In the genomic region with DNA sequence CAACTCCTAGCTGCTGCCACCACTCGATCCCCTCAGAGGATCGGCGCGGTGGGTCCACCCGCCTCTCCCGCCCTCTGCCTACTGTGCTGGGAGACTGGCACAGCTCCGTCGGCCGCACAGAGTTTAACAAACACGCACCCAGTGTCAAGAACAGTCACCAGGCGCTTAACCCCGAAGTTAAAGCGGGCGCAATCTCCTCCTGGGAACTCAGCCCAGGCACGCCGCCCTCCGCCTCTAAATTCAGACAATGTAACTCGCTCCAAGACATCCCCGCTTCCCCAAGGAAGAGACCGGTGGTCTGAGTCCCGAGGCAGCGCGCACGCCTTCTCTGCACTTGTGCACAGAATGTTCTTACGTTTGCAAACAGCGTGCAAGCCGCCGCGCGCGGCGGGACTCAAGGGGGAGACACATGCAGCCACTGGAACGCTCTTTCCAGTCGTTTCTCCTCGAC, we compare ENCODE assay signal across 8 cellular contexts. TPM values are rescaled to one million over a fixed set of nuclear protein-coding genes. Genes with fewer than 3 reads are reported as not detected.
A peak's percentile ranks its signal among the peaks of the same experiment; 100 is the strongest.
DNase-seq lines count a peak whose midpoint lies in the region; ATAC-seq and TF ChIP-seq lines count a peak whose summit lies in the region.

No MANE protein-coding gene starts in this region.

- intact Hi-C loops in sigmoid colon (cut with DNase I), result loop anchor here (5.0 to 10.0 kb wide), 2 partner anchors 205 to 267 kb away; no protein-coding TSS in a partner anchor

- ATAC-seq in GM19023 (IDR thresholded peaks at IDR 0.05; ENCODE audit: unreplicated experiment) (peak; percentile 20), HG03342 (IDR thresholded peaks at IDR 0.05; ENCODE audit: unreplicated experiment) (peak; percentile 26), HG02588 (IDR thresholded peaks at IDR 0.05; ENCODE audit: unreplicated experiment) (no peak)

- H3K27ac ChIP-seq in SJCRH30 (peak overlapping the region; percentile 79), iPS DF 6.9 (ENCODE audit: low read length) (no peak overlapping the region), sigmoid colon (peak overlapping the region in 2 of 4 donors; percentile 60 to 67)

- H3K9me3 ChIP-seq in SJCRH30 (replicated peaks) (no peaks in the 10 kb centered on the region), iPS DF 6.9 (ENCODE audit: control insufficient read depth, insufficient read depth, low read length) (no peaks in the 10 kb centered on the region), sigmoid colon (no peaks in the 10 kb centered on the region)

- TF ChIP-seq POLR2A in sigmoid colon (IDR thresholded peaks at IDR 0.05), result no peak

- no CpG with 5 or more reads among the region's 35 CpGs for WGBS in iPS DF 6.9 (ENCODE audit: insufficient coverage, insufficient read length)
- WGBS in sigmoid colon, 2 donors, result 0 to 1% methylated on average over 35 of the region's 35 CpGs

- peak overlapping the region; percentile 77 for H3K4me3 ChIP-seq in SJCRH30
- peak overlapping the region; percentile 42; the same call in 1 of the 2 replicates for H3K4me3 ChIP-seq in iPS DF 6.9 (ENCODE audit: low read length)
- H3K4me3 ChIP-seq in sigmoid colon, result peak overlapping the region; percentile 20 to 53 (median 42)

- H3K4me1 ChIP-seq in SJCRH30 (peaks cover 37% of the 10 kb centered on the region), iPS DF 6.9 (ENCODE audit: control insufficient read depth, insufficient read depth, low read length) (peaks cover 1% of the 10 kb centered on the region; the same call in 1 of the 2 replicates), sigmoid colon (peaks cover 0 to 39% (median 35%) of the 10 kb centered on the region in 4 donors)

- peaks cover 33% of the 10 kb centered on the region for H3K36me3 ChIP-seq in SJCRH30
- H3K36me3 ChIP-seq in iPS DF 6.9 (ENCODE audit: control insufficient read depth, insufficient read depth, low read length), result no peaks in the 10 kb centered on the region
- no peaks in the 10 kb centered on the region for H3K36me3 ChIP-seq in sigmoid colon

- no peak for TF ChIP-seq CTCF in sigmoid colon (IDR thresholded peaks at IDR 0.05)

- DNase-seq in AG20443 (ENCODE audit: low spot score) (peak; percentile 33), SJCRH30 (peak; percentile 61 to 63), amygdala (lab: John Stamatoyannopoulos, UW) (peak in 34 of 56 donors; percentile 13 to 61 (median 42)), iPS DF 6.9 (ENCODE audit: low read depth, low spot score) (no peak), sigmoid colon (no peak)

- TF ChIP-seq EP300 in sigmoid colon (IDR thresholded peaks at IDR 0.05), result no peak

- H3K27me3 ChIP-seq in SJCRH30 (no peaks in the 10 kb centered on the region), iPS DF 6.9 (ENCODE audit: control insufficient read depth, insufficient read depth, low read length) (peaks cover 13% of the 10 kb centered on the region), sigmoid colon (peaks cover 19 to 87% (median 53%) of the 10 kb centered on the region in 3 donors)

RNA-seq across cellular contexts. Expression of a gene that starts 0.5 kb away (rescaled TPM):
- total RNA-seq in SJCRH30 (2014; rRNA removed; shearing (Covaris generic)), result 161 and 164 TPM in 2 replicates
- 10 to 100 TPM in 1 of 4 donors, 1 to 10 TPM in 3; 5.0 to 13.6 (median 6.3) TPM for total RNA-seq in sigmoid colon
- polyA plus RNA-seq in sigmoid colon, result 100 to 1,000 TPM in 1 of 3 donors, 1 to 10 TPM in 2; 5.8 to 255 (median 6.6) TPM

Comparison
In these comparisons a context has a peak if more than half of its experiments do, and no peak if none do; other contexts are left out.
1. DNase-seq: peak in AG20443 (single experiment), SJCRH30 (2 of 2) and amygdala (34 of 56); none in iPS DF 6.9 (single experiment) and sigmoid colon (single experiment).
2. RNA of a gene that starts 0.5 kb away (total RNA-seq): 161 to 164 TPM in SJCRH30; 5.0 to 13.6 TPM in sigmoid colon; every median in the first group is over 10 times any median in the second.
3. Peak in every context shown above with its lines, with median percentiles within 50 percentile points of each other: H3K4me3 ChIP-seq.